In the genomic region with DNA sequence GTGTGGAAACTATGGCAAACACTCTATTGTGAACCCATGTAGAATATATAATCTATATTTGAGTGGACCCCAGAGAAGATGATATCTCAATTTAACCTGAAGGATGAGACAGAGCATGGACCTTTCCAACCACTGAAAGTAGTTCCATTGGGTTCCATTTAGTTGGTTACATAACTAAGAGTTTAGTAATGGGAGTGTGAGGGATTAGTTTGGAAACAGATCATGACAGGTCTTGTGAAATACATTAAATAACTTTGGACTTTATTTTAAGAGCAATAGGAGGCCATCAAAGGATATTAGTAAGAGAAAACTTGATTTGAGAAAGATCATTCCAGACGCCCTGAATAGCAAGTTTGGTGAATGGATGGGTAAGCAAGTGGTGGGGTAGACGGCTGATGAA, we compare ENCODE assay signal across 30 cellular contexts.
"Had no signal": no experiment of that assay in that cellular context is flagged by ENCODE, and none has a peak within 500 bp of the region (broad histone marks: within the 10 kb centered on the region; RNA-seq: fewer than 3 reads in every experiment).

No MANE protein-coding gene starts in this region.

- H3K36me3 ChIP-seq: brain microvascular endothelial cell, Peyer's patch had no signal

- H3K36me3 Mint-ChIP-seq: activated CD4-positive, alpha-beta memory T cell treated with anti-CD3 and anti-CD28 coated beads for 36 hours; activated naive CD4-positive, alpha-beta T cell treated with anti-CD3 and anti-CD28 coated beads, Interleukin-2, amount 50 U/mL, for 72 hours had no signal

- ATAC-seq: activated CD4-positive, alpha-beta T cell treated with anti-CD3 and anti-CD28 coated beads for 36 hours; activated naive CD4-positive, alpha-beta T cell treated with anti-CD3 and anti-CD28 coated beads, Interleukin-2, amount 50 U/mL, for 72 hours; activated T-cell treated with anti-CD3 and anti-CD28 coated beads, Interleukin-2, amount 50 U/mL, for 4 hours; PC-3 had no signal

- H3K4me3 ChIP-seq: Peyer's patch had no signal

- H3K9me3 ChIP-seq: Peyer's patch had no signal

- H3K4me1 Mint-ChIP-seq: activated CD4-positive, alpha-beta T cell treated with anti-CD3 and anti-CD28 coated beads for 36 hours had no signal

- H3K27ac Mint-ChIP-seq: activated CD4-positive, alpha-beta memory T cell treated with anti-CD3 and anti-CD28 coated beads for 36 hours; activated CD4-positive, alpha-beta T cell treated with anti-CD3 and anti-CD28 coated beads for 36 hours; activated naive CD4-positive, alpha-beta T cell treated with anti-CD3 and anti-CD28 coated beads for 36 hours; activated naive CD4-positive, alpha-beta T cell treated with anti-CD3 and anti-CD28 coated beads, Interleukin-2, amount 50 U/mL, for 72 hours; activated T-helper 1 cell treated with anti-CD3 and anti-CD28 coated beads, Interleukin-12 subunit alpha, Interleukin-12 subunit beta, Interleukin-2, Interleukin-4 antibody, amounts not matched to agents 30 ng/mL and 10 ng/mL and 1 ng/mL, durations not matched to agents 14 hours and 24 hours and 36 hours had no signal

- H3K4me1 ChIP-seq: Peyer's patch had no signal

- H3K27me3 Mint-ChIP-seq: activated CD4-positive, alpha-beta memory T cell treated with anti-CD3 and anti-CD28 coated beads for 36 hours; activated CD4-positive, alpha-beta T cell treated with anti-CD3 and anti-CD28 coated beads for 36 hours had no signal

- H3K4me2 ChIP-seq: KMS-11 had no signal

- H3K4me3 Mint-ChIP-seq: activated CD4-positive, alpha-beta memory T cell treated with anti-CD3 and anti-CD28 coated beads for 36 hours; activated CD4-positive, alpha-beta T cell treated with anti-CD3 and anti-CD28 coated beads for 36 hours; activated naive CD4-positive, alpha-beta T cell treated with anti-CD3 and anti-CD28 coated beads for 36 hours; activated T-cell treated with anti-CD3 and anti-CD28 coated beads, Interleukin-2, amount 50 U/mL, for 4 hours; activated T-helper 1 cell treated with anti-CD3 and anti-CD28 coated beads, Interleukin-12 subunit alpha, Interleukin-12 subunit beta, Interleukin-2, Interleukin-4 antibody, amounts not matched to agents 30 ng/mL and 10 ng/mL and 1 ng/mL, durations not matched to agents 14 hours and 24 hours and 36 hours had no signal

- H3K27ac ChIP-seq: brain microvascular endothelial cell, KMS-11, Peyer's patch had no signal

- DNase-seq: activated CD4-positive, alpha-beta memory T cell treated with anti-CD3 and anti-CD28 coated beads for 36 hours; activated CD4-positive, alpha-beta T cell treated with anti-CD3 and anti-CD28 coated beads for 36 hours; activated CD4-positive, alpha-beta T cell treated with anti-CD3 and anti-CD28 coated beads, Interleukin-2, amount 50 U/mL, for 1 hour; activated CD8-positive, alpha-beta memory T cell treated with anti-CD3 and anti-CD28 coated beads, Interleukin-2, amount 50 U/mL, for 4 hours; activated gamma-delta T cell treated with Interleukin-2 at 50 U/mL for 16 hours; activated naive CD4-positive, alpha-beta T cell treated with anti-CD3 and anti-CD28 coated beads for 36 hours; activated T-cell treated with anti-CD3 and anti-CD28 coated beads for 4 hours; activated T-cell treated with anti-CD3 and anti-CD28 coated beads, Interleukin-2, amount 50 U/mL, for 4 hours; amniotic stem cell; aorta; brain microvascular endothelial cell; central memory CD4-positive, alpha-beta T cell; MM.1S; NCI-H146; NCI-H187; NCI-H2029 treated with DMSO at 0.1 percent for 48 hours; NCI-H2107; NCI-H2171; NCI-H510A; NCI-H526; NCI-H748 treated with DMSO at 0.1 percent for 48 hours; NK-92 treated with Interleukin-12 subunit alpha and Interleukin-12 subunit beta, amount 100 ng/mL, for 24 hours; PC-3; Peyer's patch; RPMI8226; SIG-M5; T1000 had no signal

- H3K27me3 ChIP-seq: brain microvascular endothelial cell, Peyer's patch had no signal

- H3K9ac ChIP-seq: KMS-11 had no signal
